14 cellular contexts compared by ENCODE assay signal in genomic region chr12:61870658-61871559, GRCh38.
DNase-seq lines count a peak whose midpoint lies in the region; ATAC-seq and TF ChIP-seq lines count a peak whose summit lies in the region.
"Had no signal": no experiment of that assay in that cellular context is flagged by ENCODE, and none has a peak within 500 bp of the region (broad histone marks: within the 10 kb centered on the region; RNA-seq: fewer than 3 reads in every experiment).

No MANE protein-coding gene starts in this region.

- no peak overlapping the region for H3K4me3 ChIP-seq in upper lobe of right lung
- H3K4me3 ChIP-seq: K562 had no signal

- TF ChIP-seq CTCF in upper lobe of right lung (IDR thresholded peaks at IDR 0.05): no peak
- no peak for TF ChIP-seq CTCF in mesothelial cell of epicardium (IDR thresholded peaks at IDR 0.05; ENCODE audit: unreplicated experiment)

- no peak for DNase-seq in activated naive CD8-positive, alpha-beta T cell treated with anti-CD3 and anti-CD28 coated beads, Interleukin-2, amount 10 ng/mL, durations not matched to agents 7 days and 5 days
- no peak for DNase-seq in activated naive CD8-positive, alpha-beta T cell treated with anti-CD3 and anti-CD28 coated beads for 36 hours
- DNase-seq in Kasumi-1 (lab: John Stamatoyannopoulos, UW) (peak; percentile 69 to 72), upper lobe of right lung (no peak), mesothelial cell of epicardium (ENCODE audit: low spot score in 2 of 2, unreplicated experiment in 2 of 2) (no peak), NCI-H69 (lab: John Stamatoyannopoulos, UW) (no peak)
- no peak for DNase-seq in activated T-helper 1 cell treated with anti-CD3 and anti-CD28 coated beads, Interleukin-12 subunit alpha, Interleukin-12 subunit beta, Interleukin-2, Interleukin-4 antibody, amounts not matched to agents 30 ng/mL and 10 ng/mL and 1 ng/mL, durations not matched to agents 14 hours and 24 hours and 36 hours (ENCODE audit: low spot score)
- DNase-seq: activated T-cell treated with anti-CD3 and anti-CD28 coated beads, Interleukin-2, amount 50 U/mL, for 48 hours; islet precursor cell; NCI-H510A treated with DMSO at 0.1 percent for 48 hours; stimulated activated naive CD4-positive, alpha-beta T cell treated with Interleukin-2 at 50 U/mL for 16 hours had no signal

- H3K27me3 ChIP-seq in upper lobe of right lung: no peaks in the 10 kb centered on the region

- H3K9me3 ChIP-seq in upper lobe of right lung: no peaks in the 10 kb centered on the region

- H3K9me3 Mint-ChIP-seq in activated naive CD8-positive, alpha-beta T cell treated with anti-CD3 and anti-CD28 coated beads, Interleukin-2, amount 10 ng/mL, durations not matched to agents 7 days and 5 days: peaks cover 5% of the 10 kb centered on the region
- peaks cover 2% of the 10 kb centered on the region for H3K9me3 Mint-ChIP-seq in activated naive CD8-positive, alpha-beta T cell treated with anti-CD3 and anti-CD28 coated beads for 36 hours
- H3K9me3 Mint-ChIP-seq in activated T-helper 1 cell treated with anti-CD3 and anti-CD28 coated beads, Interleukin-12 subunit alpha, Interleukin-12 subunit beta, Interleukin-2, Interleukin-4 antibody, amounts not matched to agents 30 ng/mL and 10 ng/mL and 1 ng/mL, durations not matched to agents 14 hours and 24 hours and 36 hours: peaks cover 3% of the 10 kb centered on the region
- no peaks in the 10 kb centered on the region for H3K9me3 Mint-ChIP-seq in mesothelial cell of epicardium

- no peaks in the 10 kb centered on the region for H3K36me3 ChIP-seq in upper lobe of right lung

- ATAC-seq in activated naive CD8-positive, alpha-beta T cell treated with anti-CD3 and anti-CD28 coated beads, Interleukin-2, amount 10 ng/mL, durations not matched to agents 7 days and 5 days (ENCODE audit: low read depth): peak; percentile 93
- ATAC-seq in upper lobe of right lung: peak; percentile 72
- no peak for ATAC-seq in HG03442 (IDR thresholded peaks at IDR 0.05; ENCODE audit: unreplicated experiment)
- ATAC-seq: K562 had no signal

- no peak overlapping the region for H3K27ac ChIP-seq in upper lobe of right lung

- no peaks in the 10 kb centered on the region for H3K4me1 ChIP-seq in upper lobe of right lung

- intact Hi-C loops in activated T-helper 1 cell treated with anti-CD3 and anti-CD28 coated beads, Interleukin-12 subunit alpha, Interleukin-12 subunit beta, Interleukin-2, Interleukin-4 antibody, amounts not matched to agents 30 ng/mL and 10 ng/mL and 1 ng/mL, durations not matched to agents 14 hours and 24 hours and 36 hours (cut with micrococcal nuclease): no loop called here
- intact Hi-C loops in upper lobe of right lung (cut with DNase I): no loop called here

- H3K4me1 Mint-ChIP-seq in activated naive CD8-positive, alpha-beta T cell treated with anti-CD3 and anti-CD28 coated beads, Interleukin-2, amount 10 ng/mL, durations not matched to agents 7 days and 5 days: no peaks in the 10 kb centered on the region
- H3K4me1 Mint-ChIP-seq in activated naive CD8-positive, alpha-beta T cell treated with anti-CD3 and anti-CD28 coated beads for 36 hours: no peaks in the 10 kb centered on the region
- H3K4me1 Mint-ChIP-seq in activated T-helper 1 cell treated with anti-CD3 and anti-CD28 coated beads, Interleukin-12 subunit alpha, Interleukin-12 subunit beta, Interleukin-2, Interleukin-4 antibody, amounts not matched to agents 30 ng/mL and 10 ng/mL and 1 ng/mL, durations not matched to agents 14 hours and 24 hours and 36 hours (ENCODE audit: low read depth): no peaks in the 10 kb centered on the region
- H3K4me1 Mint-ChIP-seq in mesothelial cell of epicardium: no peaks in the 10 kb centered on the region
- H3K4me1 Mint-ChIP-seq: CD8-positive, alpha-beta memory T cell had no signal

- no peak overlapping the region for H3K27ac Mint-ChIP-seq in activated naive CD8-positive, alpha-beta T cell treated with anti-CD3 and anti-CD28 coated beads, Interleukin-2, amount 10 ng/mL, durations not matched to agents 7 days and 5 days
- H3K27ac Mint-ChIP-seq in activated naive CD8-positive, alpha-beta T cell treated with anti-CD3 and anti-CD28 coated beads for 36 hours: no peak overlapping the region
- H3K27ac Mint-ChIP-seq in activated T-helper 1 cell treated with anti-CD3 and anti-CD28 coated beads, Interleukin-12 subunit alpha, Interleukin-12 subunit beta, Interleukin-2, Interleukin-4 antibody, amounts not matched to agents 30 ng/mL and 10 ng/mL and 1 ng/mL, durations not matched to agents 14 hours and 24 hours and 36 hours: peak overlapping the region; percentile 62
- H3K27ac Mint-ChIP-seq in mesothelial cell of epicardium: no peak overlapping the region

- H3K4me3 Mint-ChIP-seq in activated naive CD8-positive, alpha-beta T cell treated with anti-CD3 and anti-CD28 coated beads, Interleukin-2, amount 10 ng/mL, durations not matched to agents 7 days and 5 days: no peak overlapping the region
- H3K4me3 Mint-ChIP-seq in activated naive CD8-positive, alpha-beta T cell treated with anti-CD3 and anti-CD28 coated beads for 36 hours: no peak overlapping the region
- peak overlapping the region; percentile 12 for H3K4me3 Mint-ChIP-seq in activated T-helper 1 cell treated with anti-CD3 and anti-CD28 coated beads, Interleukin-12 subunit alpha, Interleukin-12 subunit beta, Interleukin-2, Interleukin-4 antibody, amounts not matched to agents 30 ng/mL and 10 ng/mL and 1 ng/mL, durations not matched to agents 14 hours and 24 hours and 36 hours
- no peak overlapping the region for H3K4me3 Mint-ChIP-seq in mesothelial cell of epicardium
- H3K4me3 Mint-ChIP-seq: CD8-positive, alpha-beta memory T cell had no signal

- POLR2A ChIA-PET in activated naive CD8-positive, alpha-beta T cell treated with anti-CD3 and anti-CD28 coated beads, Interleukin-2, amount 10 ng/mL, durations not matched to agents 7 days and 5 days (lab: Charles Lee): no interaction called here

- H3K36me3 Mint-ChIP-seq in activated naive CD8-positive, alpha-beta T cell treated with anti-CD3 and anti-CD28 coated beads, Interleukin-2, amount 10 ng/mL, durations not matched to agents 7 days and 5 days: peaks cover 4% of the 10 kb centered on the region
- peaks cover 4% of the 10 kb centered on the region for H3K36me3 Mint-ChIP-seq in activated naive CD8-positive, alpha-beta T cell treated with anti-CD3 and anti-CD28 coated beads for 36 hours
- H3K36me3 Mint-ChIP-seq in activated T-helper 1 cell treated with anti-CD3 and anti-CD28 coated beads, Interleukin-12 subunit alpha, Interleukin-12 subunit beta, Interleukin-2, Interleukin-4 antibody, amounts not matched to agents 30 ng/mL and 10 ng/mL and 1 ng/mL, durations not matched to agents 14 hours and 24 hours and 36 hours (ENCODE audit: low read depth): no peaks in the 10 kb centered on the region
- no peaks in the 10 kb centered on the region for H3K36me3 Mint-ChIP-seq in mesothelial cell of epicardium
- H3K36me3 Mint-ChIP-seq: CD8-positive, alpha-beta memory T cell had no signal

- no peaks in the 10 kb centered on the region for H3K27me3 Mint-ChIP-seq in activated naive CD8-positive, alpha-beta T cell treated with anti-CD3 and anti-CD28 coated beads, Interleukin-2, amount 10 ng/mL, durations not matched to agents 7 days and 5 days
- H3K27me3 Mint-ChIP-seq in activated naive CD8-positive, alpha-beta T cell treated with anti-CD3 and anti-CD28 coated beads for 36 hours: no peaks in the 10 kb centered on the region
- H3K27me3 Mint-ChIP-seq in activated T-helper 1 cell treated with anti-CD3 and anti-CD28 coated beads, Interleukin-12 subunit alpha, Interleukin-12 subunit beta, Interleukin-2, Interleukin-4 antibody, amounts not matched to agents 30 ng/mL and 10 ng/mL and 1 ng/mL, durations not matched to agents 14 hours and 24 hours and 36 hours (ENCODE audit: insufficient read depth): peaks cover 2% of the 10 kb centered on the region
- H3K27me3 Mint-ChIP-seq in mesothelial cell of epicardium (ENCODE audit: low read depth): peaks cover 5% of the 10 kb centered on the region

Comparison
In these comparisons a context has a peak if more than half of its experiments do, and no peak if none do; other contexts are left out.
1. DNase-seq: peak in Kasumi-1 (2 of 2); none in activated naive CD8-positive, alpha-beta T cell treated with anti-CD3 and anti-CD28 coated beads, Interleukin-2, amount 10 ng/mL, durations not matched to agents 7 days and 5 days (single experiment), activated naive CD8-positive, alpha-beta T cell treated with anti-CD3 and anti-CD28 coated beads for 36 hours (single experiment), activated T-helper 1 cell treated with anti-CD3 and anti-CD28 coated beads, Interleukin-12 subunit alpha, Interleukin-12 subunit beta, Interleukin-2, Interleukin-4 antibody, amounts not matched to agents 30 ng/mL and 10 ng/mL and 1 ng/mL, durations not matched to agents 14 hours and 24 hours and 36 hours (single experiment), upper lobe of right lung (single experiment), mesothelial cell of epicardium (0 of 2) and NCI-H69 (single experiment).